Comparison of ENCODE assay signal across 8 cellular contexts in the genomic region with DNA sequence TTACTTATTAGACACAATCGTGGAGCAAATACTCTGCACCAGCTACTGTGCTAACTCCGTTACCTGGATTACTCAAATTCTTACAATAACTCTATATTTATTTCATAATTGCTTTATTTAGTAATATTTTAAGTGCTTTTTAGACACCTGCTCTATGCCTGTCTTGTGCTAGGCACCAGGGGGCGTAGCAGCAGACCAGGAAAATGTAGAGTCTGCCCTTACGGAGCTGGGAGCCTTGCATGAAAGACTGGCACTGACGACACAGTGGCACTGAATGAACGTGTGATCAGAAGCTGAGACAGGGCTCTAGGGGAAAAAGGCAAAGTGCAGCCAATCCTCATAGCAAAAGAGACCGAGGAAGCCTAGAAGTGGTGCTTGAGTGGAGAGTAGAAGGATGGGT.
DNase-seq lines count a peak whose midpoint lies in the region; ATAC-seq, FAIRE-seq and TF ChIP-seq lines count a peak whose summit lies in the region.

No MANE protein-coding gene starts in this region.

- H3K79me2 ChIP-seq in smooth muscle cell (ENCODE audit: low read depth) = no peaks in the 10 kb centered on the region

- H3F3A ChIP-seq in smooth muscle cell (ENCODE audit: low read depth) = no peaks in the 10 kb centered on the region

- 39% methylated on average over 7 of the region's 7 CpGs for WGBS in smooth muscle cell (ENCODE audit: low lambda C conversion rate)

- FAIRE-seq in frontal cortex (lab: Jason Lieb, UNC) = peak; percentile 43

- H3K4me2 ChIP-seq in smooth muscle cell = no peak overlapping the region

- H4K20me1 ChIP-seq in smooth muscle cell (ENCODE audit: low read depth) = no peaks in the 10 kb centered on the region

- peak; percentile 62 for TF ChIP-seq CTCF in smooth muscle cell (IDR thresholded peaks at IDR 0.05; ENCODE audit: borderline replicate concordance, insufficient read depth, poor library complexity, severe bottlenecking)

- H3K27me3 ChIP-seq in smooth muscle cell (ENCODE audit: low read depth) = no peaks in the 10 kb centered on the region
- H3K27me3 ChIP-seq in effector memory CD4-positive, alpha-beta T cell (replicated peaks; ENCODE audit: control insufficient read depth, insufficient read depth, low read length, poor library complexity, severe bottlenecking) = no peaks in the 10 kb centered on the region

- DNase-seq in NCI-H510A treated with DMSO at 0.1 percent for 48 hours (lab: John Stamatoyannopoulos, UW) = peak; percentile 31
- no peak for DNase-seq in NCI-H510A (lab: John Stamatoyannopoulos, UW)
- DNase-seq in OCI-M1 (lab: John Stamatoyannopoulos, UW) = peak; percentile 43
- DNase-seq in frontal cortex (ENCODE audit: low spot score in 2 of 2) = peak; percentile 27 to 29
- no peak for DNase-seq in smooth muscle cell (lab: John Stamatoyannopoulos, UW; ENCODE audit: unreplicated experiment)
- DNase-seq in effector memory CD4-positive, alpha-beta T cell = no peak

- no peak overlapping the region for H3K9ac ChIP-seq in smooth muscle cell (ENCODE audit: low read depth)

- H3K9me3 ChIP-seq in smooth muscle cell (replicated peaks; ENCODE audit: low read depth) = no peaks in the 10 kb centered on the region
- H3K9me3 ChIP-seq in effector memory CD4-positive, alpha-beta T cell (ENCODE audit: control insufficient read depth, low read length) = no peaks in the 10 kb centered on the region

- H2AFZ ChIP-seq in smooth muscle cell (ENCODE audit: low read depth) = no peak overlapping the region

- H3K36me3 ChIP-seq in smooth muscle cell (ENCODE audit: low read depth) = no peaks in the 10 kb centered on the region
- H3K36me3 ChIP-seq in effector memory CD4-positive, alpha-beta T cell (ENCODE audit: control insufficient read depth, insufficient read depth, low read length) = no peaks in the 10 kb centered on the region

- ATAC-seq in HG03175 (IDR thresholded peaks at IDR 0.05; ENCODE audit: unreplicated experiment) (no peak), GM21825 (IDR thresholded peaks at IDR 0.05; ENCODE audit: unreplicated experiment) (no peak)

- H3K4me3 ChIP-seq in smooth muscle cell = no peak overlapping the region
- H3K4me3 ChIP-seq in effector memory CD4-positive, alpha-beta T cell (ENCODE audit: insufficient read depth, low read depth, low read length, poor library complexity, severe bottlenecking) = no peak overlapping the region

- H3K4me1 ChIP-seq in smooth muscle cell (ENCODE audit: low read depth) = no peaks in the 10 kb centered on the region
- no peaks in the 10 kb centered on the region for H3K4me1 ChIP-seq in effector memory CD4-positive, alpha-beta T cell (ENCODE audit: control insufficient read depth, insufficient read depth, low read length, poor library complexity, severe bottlenecking)

- no peak overlapping the region for H3K27ac ChIP-seq in smooth muscle cell (ENCODE audit: low read depth)
- H3K27ac ChIP-seq in effector memory CD4-positive, alpha-beta T cell (ENCODE audit: insufficient read depth, low read length, poor library complexity, severe bottlenecking) = no peak overlapping the region

Comparison
In these comparisons a context has a peak if more than half of its experiments do, and no peak if none do; other contexts are left out.
1. DNase-seq: peak in NCI-H510A treated with DMSO at 0.1 percent for 48 hours (single experiment), OCI-M1 (single experiment) and frontal cortex (2 of 2); none in NCI-H510A (single experiment), smooth muscle cell (single experiment) and effector memory CD4-positive, alpha-beta T cell (0 of 3).